ENCODE assay signal across 8 cellular contexts in the genomic region with DNA sequence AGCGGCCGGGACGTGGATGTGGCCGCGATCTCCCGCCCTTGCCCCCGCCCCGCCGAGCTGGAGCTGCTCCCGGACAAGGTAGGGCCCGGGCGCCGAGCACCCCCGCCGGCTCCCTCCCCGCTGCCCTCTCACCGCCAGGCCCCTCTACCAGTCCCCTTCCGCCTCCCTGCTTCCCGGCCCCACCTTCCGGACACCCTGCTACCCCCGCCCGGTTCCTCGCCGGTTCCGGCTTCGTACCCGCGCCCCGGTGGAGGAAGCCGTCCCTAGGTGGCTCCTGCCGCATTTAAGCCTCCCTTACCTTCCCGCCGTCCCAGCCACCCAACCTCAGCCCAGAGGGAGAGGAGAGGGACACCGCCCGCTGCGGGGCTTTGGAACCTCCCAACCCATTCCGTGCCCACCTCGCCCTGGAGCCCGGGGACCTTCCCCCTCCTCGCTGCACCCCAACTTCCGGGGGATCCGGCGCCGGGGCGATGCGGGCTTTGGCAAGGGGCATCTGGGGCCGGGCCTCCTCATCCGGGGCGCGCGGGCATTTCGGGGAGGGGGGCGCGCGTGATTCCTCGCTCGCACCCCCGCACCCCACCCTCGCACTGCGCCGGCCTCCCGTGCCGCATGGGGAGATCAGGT. TPM values are rescaled to one million over a fixed set of nuclear protein-coding genes. Genes with fewer than 3 reads are reported as not detected.
DNase-seq lines count a peak whose midpoint lies in the region; ATAC-seq and TF ChIP-seq lines count a peak whose summit lies in the region.

No MANE protein-coding gene starts in this region.

- H3K27ac Mint-ChIP-seq in mesothelial cell of epicardium = peak overlapping the region; percentile 89

- peak overlapping the region; percentile 94 for H3K27ac ChIP-seq in KOPT-K1 (ENCODE audit: low read depth, low read length, poor library complexity, severe bottlenecking)

- H3K27me3 Mint-ChIP-seq in mesothelial cell of epicardium (ENCODE audit: low read depth) = no peaks in the 10 kb centered on the region

- H3K9me3 ChIP-seq in KOPT-K1 (ENCODE audit: insufficient read depth, low read length, poor library complexity, severe bottlenecking) = no peaks in the 10 kb centered on the region

- H3K36me3 Mint-ChIP-seq in mesothelial cell of epicardium = no peaks in the 10 kb centered on the region

- H3K4me3 Mint-ChIP-seq in mesothelial cell of epicardium = peak overlapping the region; percentile 86

- no peaks in the 10 kb centered on the region for H3K36me3 ChIP-seq in KOPT-K1 (ENCODE audit: insufficient read depth, low read length)

- no peak for TF ChIP-seq CTCF in mesothelial cell of epicardium (IDR thresholded peaks at IDR 0.05; ENCODE audit: unreplicated experiment)

- DNase-seq in D341Med (ENCODE audit: low spot score) (peak; percentile 67), mesothelial cell of epicardium (ENCODE audit: low spot score in 2 of 2, unreplicated experiment in 2 of 2) (no peak), cerebellar nuclear complex (lab: John Stamatoyannopoulos, UW) (no peak)
- peak; percentile 46 for DNase-seq in activated CD4-positive, alpha-beta T cell treated with anti-CD3 and anti-CD28 coated beads, Interleukin-2, amount 50 U/mL, for 1 hour
- DNase-seq in effector CD4-positive, alpha-beta T cell = peak; percentile 45
- peak; percentile 16 to 25 for DNase-seq in stimulated activated CD8-positive, alpha-beta memory T cell treated with anti-CD3 and anti-CD28 coated beads, Interleukin-4, amount 100 ng/mL, for 1 hour (ENCODE audit: low read depth in 2 of 2, low spot score in 1 of 2)

- ATAC-seq in GM21717 (IDR thresholded peaks at IDR 0.05; ENCODE audit: unreplicated experiment) = peak; percentile 14

- peaks cover 31% of the 10 kb centered on the region for H3K4me1 Mint-ChIP-seq in mesothelial cell of epicardium

- no peaks in the 10 kb centered on the region for H3K9me3 Mint-ChIP-seq in mesothelial cell of epicardium

RNA-seq across cellular contexts. Expression of gene B3GNT2, which starts 0.5 kb away (rescaled TPM):
- total RNA-seq in mesothelial cell of epicardium = 24.8 to 25.0 TPM (median 24.8 TPM) in 3 replicates

Comparison
In these comparisons a context has a peak if more than half of its experiments do, and no peak if none do; other contexts are left out.
1. DNase-seq: peak in D341Med (single experiment), activated CD4-positive, alpha-beta T cell treated with anti-CD3 and anti-CD28 coated beads, Interleukin-2, amount 50 U/mL, for 1 hour (single experiment), effector CD4-positive, alpha-beta T cell (single experiment) and stimulated activated CD8-positive, alpha-beta memory T cell treated with anti-CD3 and anti-CD28 coated beads, Interleukin-4, amount 100 ng/mL, for 1 hour (2 of 2); none in mesothelial cell of epicardium (0 of 2) and cerebellar nuclear complex (0 of 2).